Comparison of ENCODE assay signal across 8 cellular contexts in the genomic region with DNA sequence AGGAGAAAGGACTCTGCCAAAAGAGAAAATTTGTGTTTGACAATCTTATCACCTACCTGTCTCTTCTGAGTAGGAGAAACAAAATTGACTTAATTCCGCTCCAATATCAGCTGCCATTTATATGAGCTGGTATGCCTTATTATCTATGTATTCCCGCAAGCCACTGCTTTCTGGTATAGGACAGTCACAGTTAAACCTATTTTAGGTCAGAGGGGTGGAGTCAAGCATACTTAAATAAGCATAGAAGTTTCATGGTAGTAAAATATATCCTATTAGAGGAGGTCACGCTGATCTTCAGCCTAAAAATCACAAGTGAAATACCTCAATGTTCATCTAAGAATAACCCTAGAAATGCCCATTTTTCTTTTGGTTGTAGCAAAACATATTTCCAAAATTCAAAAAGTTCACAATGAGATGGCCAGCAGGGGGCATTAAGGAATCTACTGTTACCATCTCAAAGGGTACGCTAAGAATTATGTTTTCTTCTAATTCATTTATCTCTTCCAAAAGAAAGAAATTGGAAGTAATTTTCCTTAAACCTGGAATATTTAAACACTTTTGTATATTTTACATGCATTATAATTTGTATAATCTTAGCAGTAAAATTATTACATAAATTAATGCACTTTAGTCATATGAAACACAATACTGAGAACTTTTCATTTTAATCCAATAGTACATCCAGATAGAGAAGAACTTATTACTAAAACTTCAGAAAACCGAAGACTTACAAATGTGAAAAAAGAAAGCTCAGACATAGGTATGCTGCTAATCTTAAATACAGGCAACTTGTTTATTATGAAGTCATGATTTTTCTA. TPM values are rescaled to one million over a fixed set of nuclear protein-coding genes. Genes with fewer than 3 reads are reported as not detected.
DNase-seq lines count a peak whose midpoint lies in the region; ATAC-seq, FAIRE-seq and TF ChIP-seq lines count a peak whose summit lies in the region.

No MANE protein-coding gene starts in this region.

- H3K27me3 Mint-ChIP-seq in CD8-positive, alpha-beta T cell (ENCODE audit: low read depth): no peaks in the 10 kb centered on the region
- no peaks in the 10 kb centered on the region for H3K27me3 Mint-ChIP-seq in activated B cell treated with CpG ODN at 0.5 μM for 24 hours

- ATAC-seq in CD8-positive, alpha-beta T cell: peak; percentile 61
- ATAC-seq in activated B cell treated with CpG ODN at 0.5 μM for 24 hours (ENCODE audit: low read depth) (no peak), GM19463 (IDR thresholded peaks at IDR 0.05; ENCODE audit: unreplicated experiment) (no peak), HG02840 (IDR thresholded peaks at IDR 0.05; ENCODE audit: low FRiP score, unreplicated experiment) (no peak)

- no peak overlapping the region for H3K4me3 Mint-ChIP-seq in CD8-positive, alpha-beta T cell
- H3K4me3 Mint-ChIP-seq in activated B cell treated with CpG ODN at 0.5 μM for 24 hours: no peak overlapping the region

- peak; percentile 37 for FAIRE-seq in frontal cortex (lab: Jason Lieb, UNC)

- no peak overlapping the region for H3K27ac Mint-ChIP-seq in CD8-positive, alpha-beta T cell
- H3K27ac Mint-ChIP-seq in activated B cell treated with CpG ODN at 0.5 μM for 24 hours: no peak overlapping the region

- DNase-seq in CD8-positive, alpha-beta T cell: peak in 5 of 7 experiments; percentile 21 to 53 (median 28)
- DNase-seq in HEK293T (ENCODE audit: extremely low spot score) (peak; percentile 11), activated B cell treated with CpG ODN at 0.5 μM for 24 hours (no peak), frontal cortex (ENCODE audit: low spot score in 2 of 2) (peak in 1 of 2 donors; percentile 22), retinal pigment epithelial cell (ENCODE audit: low read depth) (no peak), NCI-H187 (lab: John Stamatoyannopoulos, UW) (no peak)

- H3K27ac ChIP-seq in CD8-positive, alpha-beta T cell (ENCODE audit: low read depth, low read length): no peak overlapping the region

- POLR2A ChIA-PET in CD8-positive, alpha-beta T cell (lab: Charles Lee): interaction anchor here (0.9 kb wide), 1 partner anchor 10 kb away, joined by 5 read pairs; the partner anchor contains the start of gene PPAT
- POLR2A ChIA-PET in HEK293T (lab: Yijun Ruan, JAX): interaction anchor here (1.0 to 3.2 kb wide), 5 partner anchors 10 to 38 kb away, joined by 3 to 22 read pairs (median 4); partner anchors contain the start of genes AASDH, PAICS and PPAT
- POLR2A ChIA-PET in activated B cell treated with CpG ODN at 0.5 μM for 24 hours (lab: Charles Lee): interaction anchor here (1.4 to 1.6 kb wide), 2 partner anchors 9 to 12 kb away, joined by 5 to 8 read pairs; no protein-coding TSS in a partner anchor

- H3K4me1 ChIP-seq in CD8-positive, alpha-beta T cell (ENCODE audit: insufficient read depth, low read length): no peaks in the 10 kb centered on the region

- no peak overlapping the region for H3K4me3 ChIP-seq in CD8-positive, alpha-beta T cell (ENCODE audit: low read depth, low read length)
- no peak overlapping the region for H3K4me3 ChIP-seq in retinal pigment epithelial cell (ENCODE audit: low read length)

- peaks cover 2% of the 10 kb centered on the region for H3K9me3 Mint-ChIP-seq in CD8-positive, alpha-beta T cell
- H3K9me3 Mint-ChIP-seq in activated B cell treated with CpG ODN at 0.5 μM for 24 hours: no peaks in the 10 kb centered on the region

- intact Hi-C loops in CD8-positive, alpha-beta T cell (cut with DNase I, micrococcal nuclease): loop anchor here (1.0 to 10.0 kb wide), 7 partner anchors 10 to 411 kb away; partner anchors contain the start of genes SRP72 (in 2 of the 2) and PPAT (in 1 of the 2)
- intact Hi-C loops in activated B cell treated with CpG ODN at 0.5 μM for 24 hours (cut with micrococcal nuclease): loop anchor here (1.0 to 2.0 kb wide), 5 partner anchors 10 to 411 kb away; partner anchors contain the start of genes PPAT and SRP72

- H3K36me3 ChIP-seq in CD8-positive, alpha-beta T cell (ENCODE audit: insufficient read depth, low read length): no peaks in the 10 kb centered on the region

- H3K36me3 Mint-ChIP-seq in CD8-positive, alpha-beta T cell: peaks cover 3% of the 10 kb centered on the region
- no peaks in the 10 kb centered on the region for H3K36me3 Mint-ChIP-seq in activated B cell treated with CpG ODN at 0.5 μM for 24 hours (ENCODE audit: low read depth)

- no peaks in the 10 kb centered on the region for H3K27me3 ChIP-seq in CD8-positive, alpha-beta T cell (ENCODE audit: insufficient read depth, low read length)

- CTCF ChIA-PET in CD8-positive, alpha-beta T cell (lab: Charles Lee): interaction anchor here (0.6 to 5.8 kb wide), 26 partner anchors 10 to 483 kb away, joined by 3 to 41 read pairs (median 4); partner anchors contain the start of genes AASDH, PAICS, PPAT and REST
- CTCF ChIA-PET in HEK293T (lab: Yijun Ruan, JAX) (interaction anchor here (0.7 to 3.0 kb wide), 2 partner anchors 10 to 307 kb away, joined by 3 to 14 read pairs; partner anchors contain the start of genes PAICS and PPAT), activated B cell treated with CpG ODN at 0.5 μM for 24 hours (lab: Charles Lee) (interaction anchor here (1.0 to 5.5 kb wide), 12 partner anchors 10 to 411 kb away, joined by 3 to 87 read pairs (median 8); partner anchors contain the start of genes PAICS, PPAT and SRP72)

- TF ChIP-seq CTCF in CD8-positive, alpha-beta T cell (IDR thresholded peaks at IDR 0.05): peak; percentile 90
- TF ChIP-seq CTCF in activated B cell treated with CpG ODN at 0.5 μM for 24 hours (IDR thresholded peaks at IDR 0.05) (peak; percentile 75), retinal pigment epithelial cell (conservative IDR thresholded peaks at IDR 0.05; ENCODE audit: low read depth, low read length) (peak; percentile 67)

- peaks cover 8% of the 10 kb centered on the region for H3K4me1 Mint-ChIP-seq in CD8-positive, alpha-beta T cell (ENCODE audit: low read depth)
- H3K4me1 Mint-ChIP-seq in activated B cell treated with CpG ODN at 0.5 μM for 24 hours: peaks cover 12% of the 10 kb centered on the region

- no peaks in the 10 kb centered on the region for H3K9me3 ChIP-seq in CD8-positive, alpha-beta T cell (ENCODE audit: low read length)

TF ChIP-seq in HEK293T, 16 proteins besides CTCF, POLR2A, EP300 and RAD21:
- TF ChIP-seq, protein P1, sequence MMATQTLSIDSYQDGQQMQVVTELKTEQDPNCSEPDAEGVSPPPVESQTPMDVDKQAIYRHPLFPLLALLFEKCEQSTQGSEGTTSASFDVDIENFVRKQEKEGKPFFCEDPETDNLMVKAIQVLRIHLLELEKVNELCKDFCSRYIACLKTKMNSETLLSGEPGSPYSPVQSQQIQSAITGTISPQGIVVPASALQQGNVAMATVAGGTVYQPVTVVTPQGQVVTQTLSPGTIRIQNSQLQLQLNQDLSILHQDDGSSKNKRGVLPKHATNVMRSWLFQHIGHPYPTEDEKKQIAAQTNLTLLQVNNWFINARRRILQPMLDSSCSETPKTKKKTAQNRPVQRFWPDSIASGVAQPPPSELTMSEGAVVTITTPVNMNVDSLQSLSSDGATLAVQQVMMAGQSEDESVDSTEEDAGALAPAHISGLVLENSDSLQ (IDR thresholded peaks at IDR 0.05): no peak
- TF ChIP-seq ARNT (IDR thresholded peaks at IDR 0.05) (no peak), L3MBTL2 (conservative IDR thresholded peaks at IDR 0.05) (no peak), BHLHE40 (IDR thresholded peaks at IDR 0.05; ENCODE audit: borderline replicate concordance) (no peak), TARDBP (IDR thresholded peaks at IDR 0.05) (no peak), ELF4 (IDR thresholded peaks at IDR 0.05) (no peak), CTBP1 (IDR thresholded peaks at IDR 0.05; ENCODE audit: borderline replicate concordance) (no peak), FOXA1 (IDR thresholded peaks at IDR 0.05) (no peak)

RNA-seq across cellular contexts. Expression of gene PPAT, which starts 10.5 kb away (rescaled TPM):
- 1 to 10 TPM; 6.9 to 7.0 TPM for total RNA-seq in CD8-positive, alpha-beta T cell
- total RNA-seq in activated B cell treated with CpG ODN at 0.5 μM for 24 hours (11.7 and 12.9 TPM in 2 replicates), frontal cortex (24.9 TPM)

RNA-seq across cellular contexts. Expression of gene PAICS, which starts 11.2 kb away (rescaled TPM):
- total RNA-seq in CD8-positive, alpha-beta T cell: 10 to 100 TPM; 15.0 to 15.9 TPM
- total RNA-seq in activated B cell treated with CpG ODN at 0.5 μM for 24 hours (81.8 and 85.7 TPM in 2 replicates), frontal cortex (6.9 TPM)

RNA-seq across cellular contexts. Expression of gene AASDH, which starts 37.6 kb away (rescaled TPM):
- total RNA-seq in CD8-positive, alpha-beta T cell: 1 to 10 TPM; 9.1 to 9.8 TPM
- 12.8 and 14.2 TPM in 2 replicates for total RNA-seq in activated B cell treated with CpG ODN at 0.5 μM for 24 hours
- 24.1 TPM for total RNA-seq in frontal cortex

RNA-seq across cellular contexts. Expression of gene SRP72, which starts 42.5 kb away (rescaled TPM):
- total RNA-seq in CD8-positive, alpha-beta T cell: 100 to 1,000 TPM; 142 to 148 TPM
- total RNA-seq in activated B cell treated with CpG ODN at 0.5 μM for 24 hours: 139 TPM in 2 replicates
- total RNA-seq in frontal cortex: 51.4 TPM

Comparison
In these comparisons a context has a peak if more than half of its experiments do, and no peak if none do; other contexts are left out.
1. DNase-seq: peak in CD8-positive, alpha-beta T cell (5 of 7) and HEK293T (single experiment); none in activated B cell treated with CpG ODN at 0.5 μM for 24 hours (single experiment), retinal pigment epithelial cell (single experiment) and NCI-H187 (0 of 2).
2. Peak in every context shown above with its lines, with median percentiles within 50 percentile points of each other: CTCF ChIP-seq.